ENCODE assay signal across 8 cellular contexts in the genomic region with DNA sequence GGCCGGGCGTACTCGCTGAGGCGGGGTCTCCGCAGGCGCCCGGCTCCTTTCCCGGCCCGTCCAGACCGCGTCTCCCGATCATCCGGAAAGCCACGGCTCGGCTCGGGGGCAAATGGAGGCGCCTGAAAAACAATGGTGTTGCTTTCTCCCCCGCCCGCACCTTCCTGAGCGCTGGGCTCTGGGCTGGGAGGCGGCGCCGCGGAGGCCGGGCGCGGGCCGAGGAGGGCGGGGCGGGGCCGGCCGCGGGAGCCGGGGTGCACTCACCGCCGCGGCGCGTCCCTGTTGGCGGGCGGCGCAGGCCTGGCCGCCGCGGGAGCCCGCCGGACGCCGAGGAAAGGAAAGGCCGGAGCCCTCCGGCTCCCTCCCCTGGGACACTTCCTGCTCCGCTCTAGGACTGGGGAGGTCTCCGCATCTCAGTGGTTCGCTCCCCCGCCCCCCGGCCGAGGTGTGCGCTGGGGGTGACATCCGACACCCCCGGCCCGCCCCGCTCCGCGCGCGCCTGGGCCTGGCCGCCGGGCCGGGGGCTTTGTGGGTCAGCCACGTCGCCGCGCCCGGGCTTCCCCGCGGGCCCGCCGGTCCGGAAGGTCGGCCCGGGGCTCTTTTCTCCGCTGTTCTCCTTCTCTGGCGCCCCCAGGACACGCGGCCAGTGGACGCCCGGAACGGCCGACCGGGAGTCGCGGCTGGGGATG. TPM values are rescaled to one million over a fixed set of nuclear protein-coding genes. Genes with fewer than 3 reads are reported as not detected.
DNase-seq lines count a peak whose midpoint lies in the region; ATAC-seq and TF ChIP-seq lines count a peak whose summit lies in the region.

A gene (minus strand): TSS at position 342 of the 689 bp plus-strand sequence. CDS start 2,289 bp downstream, outside the sequence.

- peaks cover 0 to 23% (median 13%) of the 10 kb centered on the region in 4 donors for H3K4me1 Mint-ChIP-seq in CD4-positive, CD25-positive, alpha-beta regulatory T cell
- H3K4me1 Mint-ChIP-seq in activated CD8-positive, alpha-beta T cell treated with anti-CD3 and anti-CD28 coated beads for 36 hours (ENCODE audit: low read depth): peaks cover 73% of the 10 kb centered on the region

- intact Hi-C loops in activated CD8-positive, alpha-beta T cell treated with anti-CD3 and anti-CD28 coated beads for 36 hours (cut with micrococcal nuclease): no loop called here

- no peaks in the 10 kb centered on the region for H3K27me3 ChIP-seq in CD4-positive, CD25-positive, alpha-beta regulatory T cell (ENCODE audit: control insufficient read depth, insufficient read depth, low read length)
- H3K27me3 ChIP-seq in effector memory CD4-positive, alpha-beta T cell (replicated peaks; ENCODE audit: control insufficient read depth, insufficient read depth, low read length, poor library complexity, severe bottlenecking): no peaks in the 10 kb centered on the region

- POLR2A ChIA-PET in activated CD8-positive, alpha-beta T cell treated with anti-CD3 and anti-CD28 coated beads for 36 hours (lab: Charles Lee): interaction anchor here (0.9 to 2.1 kb wide), 6 partner anchors 8 to 163 kb away, joined by 3 to 7 read pairs (median 4); no protein-coding TSS in a partner anchor

- peak within 1 kb of the TSS; percentile 51 for H3K4me3 ChIP-seq in CD4-positive, CD25-positive, alpha-beta regulatory T cell (ENCODE audit: low read depth, low read length)
- peak within 1 kb of the TSS; percentile 96 for H3K4me3 ChIP-seq in effector memory CD4-positive, alpha-beta T cell (ENCODE audit: insufficient read depth, low read depth, low read length, poor library complexity, severe bottlenecking)

- H3K27ac ChIP-seq in CD4-positive, CD25-positive, alpha-beta regulatory T cell (ENCODE audit: insufficient read depth, low read length, poor library complexity, severe bottlenecking): no peak within 1 kb of the TSS
- H3K27ac ChIP-seq in effector memory CD4-positive, alpha-beta T cell (ENCODE audit: insufficient read depth, low read length, poor library complexity, severe bottlenecking): peak within 1 kb of the TSS; percentile 40

- CTCF ChIA-PET in activated CD8-positive, alpha-beta T cell treated with anti-CD3 and anti-CD28 coated beads for 36 hours (lab: Charles Lee): interaction anchor here (1.0 kb wide), 1 partner anchor 41 kb away, joined by 5 read pairs; no protein-coding TSS in a partner anchor

- DNase-seq in CD4-positive, CD25-positive, alpha-beta regulatory T cell: peak; percentile 29 to 50 (median 43)
- DNase-seq in NCI-H526 treated with DMSO at 0.1 percent for 48 hours (lab: John Stamatoyannopoulos, UW): peak; percentile 23
- peak; percentile 78 for DNase-seq in activated CD8-positive, alpha-beta T cell treated with anti-CD3 and anti-CD28 coated beads for 36 hours
- DNase-seq in effector memory CD4-positive, alpha-beta T cell: peak in 1 of 3 donors; percentile 21
- DNase-seq in medulla oblongata (ENCODE audit: extremely low spot score): peak; percentile 71
- DNase-seq in stimulated activated CD8-positive, alpha-beta memory T cell treated with anti-CD3 and anti-CD28 coated beads, Interleukin-15, amount 100 ng/mL, for 1 hour (ENCODE audit: low read depth): peak; percentile 24

- peaks cover 13% of the 10 kb centered on the region for H3K4me1 ChIP-seq in CD4-positive, CD25-positive, alpha-beta regulatory T cell (ENCODE audit: control insufficient read depth, insufficient read depth, low read length, poor library complexity, severe bottlenecking)
- peaks cover 8% of the 10 kb centered on the region for H3K4me1 ChIP-seq in effector memory CD4-positive, alpha-beta T cell (ENCODE audit: control insufficient read depth, insufficient read depth, low read length, poor library complexity, severe bottlenecking)

- H3K9me3 Mint-ChIP-seq in CD4-positive, CD25-positive, alpha-beta regulatory T cell: no peaks in the 10 kb centered on the region
- no peaks in the 10 kb centered on the region for H3K9me3 Mint-ChIP-seq in activated CD8-positive, alpha-beta T cell treated with anti-CD3 and anti-CD28 coated beads for 36 hours

- peaks cover 4% of the 10 kb centered on the region for H3K27me3 Mint-ChIP-seq in CD4-positive, CD25-positive, alpha-beta regulatory T cell
- H3K27me3 Mint-ChIP-seq in activated CD8-positive, alpha-beta T cell treated with anti-CD3 and anti-CD28 coated beads for 36 hours: no peaks in the 10 kb centered on the region

- peak; percentile 48 to 67 for ATAC-seq in CD4-positive, CD25-positive, alpha-beta regulatory T cell (ENCODE audit: low read depth in 2 of 2)
- peak; percentile 58 for ATAC-seq in GM19372 (IDR thresholded peaks at IDR 0.05; ENCODE audit: low read depth, unreplicated experiment)
- ATAC-seq in HG03520 (IDR thresholded peaks at IDR 0.05; ENCODE audit: unreplicated experiment): peak; percentile 63
- ATAC-seq in activated CD8-positive, alpha-beta T cell treated with anti-CD3 and anti-CD28 coated beads for 36 hours: peak; percentile 68

- no peak for TF ChIP-seq CTCF in activated CD8-positive, alpha-beta T cell treated with anti-CD3 and anti-CD28 coated beads for 36 hours (IDR thresholded peaks at IDR 0.05)

- H3K27ac Mint-ChIP-seq in CD4-positive, CD25-positive, alpha-beta regulatory T cell: peak within 1 kb of the TSS; percentile 38 to 85 (median 75)
- peak within 1 kb of the TSS; percentile 91 for H3K27ac Mint-ChIP-seq in activated CD8-positive, alpha-beta T cell treated with anti-CD3 and anti-CD28 coated beads for 36 hours

- H3K36me3 Mint-ChIP-seq in CD4-positive, CD25-positive, alpha-beta regulatory T cell: peaks cover 10% of the 10 kb centered on the region
- peaks cover 54% of the 10 kb centered on the region for H3K36me3 Mint-ChIP-seq in activated CD8-positive, alpha-beta T cell treated with anti-CD3 and anti-CD28 coated beads for 36 hours (ENCODE audit: low read depth)

- H3K9me3 ChIP-seq in CD4-positive, CD25-positive, alpha-beta regulatory T cell (ENCODE audit: control insufficient read depth in 2 of 2, low read length in 2 of 2): no peaks in the 10 kb centered on the region
- H3K9me3 ChIP-seq in effector memory CD4-positive, alpha-beta T cell (ENCODE audit: control insufficient read depth, low read length): no peaks in the 10 kb centered on the region

- H3K36me3 ChIP-seq in CD4-positive, CD25-positive, alpha-beta regulatory T cell (ENCODE audit: control insufficient read depth, insufficient read depth, low read length): no peaks in the 10 kb centered on the region
- no peaks in the 10 kb centered on the region for H3K36me3 ChIP-seq in effector memory CD4-positive, alpha-beta T cell (ENCODE audit: control insufficient read depth, insufficient read depth, low read length)

- peak within 1 kb of the TSS; percentile 88 to 98 (median 95) for H3K4me3 Mint-ChIP-seq in CD4-positive, CD25-positive, alpha-beta regulatory T cell
- peak within 1 kb of the TSS; percentile 86 for H3K4me3 Mint-ChIP-seq in activated CD8-positive, alpha-beta T cell treated with anti-CD3 and anti-CD28 coated beads for 36 hours

RNA-seq across cellular contexts. Expression of the gene that starts here (rescaled TPM):
- 6.0 TPM for total RNA-seq in CD4-positive, CD25-positive, alpha-beta regulatory T cell
- polyA plus RNA-seq in CD4-positive, CD25-positive, alpha-beta regulatory T cell: 1 to 10 TPM; 2.0 to 3.8 (median 3.2) TPM
- 10 to 100 TPM; 27.5 to 28.0 TPM for total RNA-seq in activated CD8-positive, alpha-beta T cell treated with anti-CD3 and anti-CD28 coated beads for 36 hours
